Comparison of ENCODE assay signal across 9 cellular contexts in genomic region chr12:130747867-130748740, GRCh38. TPM values are rescaled to one million over a fixed set of nuclear protein-coding genes. Genes with fewer than 3 reads are reported as not detected.
DNase-seq lines count a peak whose midpoint lies in the region; ATAC-seq and TF ChIP-seq lines count a peak whose summit lies in the region.
"Had no signal": no experiment of that assay in that cellular context is flagged by ENCODE, and none has a peak within 500 bp of the region (broad histone marks: within the 10 kb centered on the region; RNA-seq: fewer than 3 reads in every experiment).

No MANE protein-coding gene starts in this region.

- H3K36me3 ChIP-seq in endodermal cell (ENCODE audit: control insufficient read depth, insufficient read depth, low read length) = no peaks in the 10 kb centered on the region
- no peaks in the 10 kb centered on the region for H3K36me3 ChIP-seq in mucosa of descending colon (ENCODE audit: low read depth)

- no peak overlapping the region for H3K4me3 Mint-ChIP-seq in endodermal cell

- no peak overlapping the region for H3K27ac Mint-ChIP-seq in endodermal cell

- peaks cover 3% of the 10 kb centered on the region for H3K27me3 Mint-ChIP-seq in endodermal cell (ENCODE audit: insufficient read depth)

- peak; percentile 83 for ATAC-seq in GM19455 (IDR thresholded peaks at IDR 0.05; ENCODE audit: unreplicated experiment)
- ATAC-seq in HG03565 (IDR thresholded peaks at IDR 0.05; ENCODE audit: unreplicated experiment) = peak; percentile 88
- ATAC-seq in mucosa of descending colon = peak; percentile 87

- peaks cover 9% of the 10 kb centered on the region for H3K4me1 Mint-ChIP-seq in endodermal cell

- H3K9ac ChIP-seq in endodermal cell (ENCODE audit: extremely low read depth, low read length, poor library complexity, severe bottlenecking) = no peak overlapping the region

- DNase-seq in CMK (ENCODE audit: low read depth) (peak; percentile 43), NCI-H82 treated with DMSO at 0.1 percent for 48 hours (lab: John Stamatoyannopoulos, UW; ENCODE audit: unreplicated experiment) (peak; percentile 34), endodermal cell (peak; percentile 98), mucosa of descending colon (peak in 2 of 3 donors; percentile 82 to 93)
- peak; percentile 11 to 62 for DNase-seq in activated CD8-positive, alpha-beta memory T cell treated with anti-CD3 and anti-CD28 coated beads for 1 hour (ENCODE audit: extremely low read depth in 1 of 2, low read depth in 1 of 2)
- peak; percentile 16 to 57 for DNase-seq in stimulated activated CD8-positive, alpha-beta memory T cell treated with anti-CD3 and anti-CD28 coated beads, Interleukin-7, amount 100 ng/mL, for 1 hour (ENCODE audit: low read depth in 2 of 2)

- H3K9me3 ChIP-seq in endodermal cell (ENCODE audit: control insufficient read depth, low read length) (no peaks in the 10 kb centered on the region), mucosa of descending colon (no peaks in the 10 kb centered on the region)

- H3K4me3 ChIP-seq in endodermal cell (ENCODE audit: low read length) = no peak overlapping the region
- H3K4me3 ChIP-seq in mucosa of descending colon = no peak overlapping the region

- WGBS in endodermal cell (ENCODE audit: insufficient coverage in 1 of 2, insufficient read length in 1 of 2), 2 experiments = 26 to 46% methylated on average over 5 to 10 of the region's 13 CpGs

- TF ChIP-seq CTCF in endodermal cell (conservative IDR thresholded peaks at IDR 0.05) (peak; percentile 95), mucosa of descending colon (IDR thresholded peaks at IDR 0.05) (peak; percentile 58)

- intact Hi-C loops in mucosa of descending colon (cut with DNase I, micrococcal nuclease) = loop anchor here in 1 of 2 donors (10.0 kb wide), 1 partner anchor 703 kb away; no protein-coding TSS in a partner anchor

- H3K4me1 ChIP-seq in endodermal cell (ENCODE audit: control insufficient read depth, insufficient read depth, low read length) (no peaks in the 10 kb centered on the region), mucosa of descending colon (ENCODE audit: low read depth) (no peaks in the 10 kb centered on the region)

- no peaks in the 10 kb centered on the region for H3K36me3 Mint-ChIP-seq in endodermal cell (ENCODE audit: low read depth)

- H3K27ac ChIP-seq in endodermal cell (ENCODE audit: low read depth, low read length) = no peak overlapping the region

- H3K9me3 Mint-ChIP-seq in endodermal cell = no peaks in the 10 kb centered on the region

- H3K27me3 ChIP-seq in endodermal cell (ENCODE audit: control insufficient read depth, insufficient read depth, low read length, poor library complexity, severe bottlenecking) = no peaks in the 10 kb centered on the region

RNA-seq across cellular contexts. Expression of gene RIMBP2, which starts 32.0 kb away (rescaled TPM):
- total RNA-seq in endodermal cell (1 to 10 TPM in 1 of 2 donors, under 1 TPM in 1; 0.13 to 3.4 TPM), mucosa of descending colon (1 to 10 TPM; 2.3 to 5.9 (median 5.4) TPM)
- 8.4 TPM for polyA plus RNA-seq in endodermal cell (2013, experiment 1 of 2)
- 11.0 TPM for polyA plus RNA-seq in endodermal cell (2013, experiment 2 of 2)
- total RNA-seq: T-helper 1 cell treated with Interleukin-12 subunit alpha and Interleukin-12 subunit beta and Interleukin-4 antibody, amounts not matched to agents 30 ng/mL and 1 ng/mL, for 36 hours had no signal

Comparison
In these comparisons a context has a peak if more than half of its experiments do, and no peak if none do; other contexts are left out.
1. DNase-seq: peak in every context shown above with its lines; median percentile 98 in endodermal cell; 88 in mucosa of descending colon; 43 in CMK; 36 in activated CD8-positive, alpha-beta memory T cell treated with anti-CD3 and anti-CD28 coated beads for 1 hour; 36 in stimulated activated CD8-positive, alpha-beta memory T cell treated with anti-CD3 and anti-CD28 coated beads, Interleukin-7, amount 100 ng/mL, for 1 hour; 34 in NCI-H82 treated with DMSO at 0.1 percent for 48 hours.